In the genomic region with DNA sequence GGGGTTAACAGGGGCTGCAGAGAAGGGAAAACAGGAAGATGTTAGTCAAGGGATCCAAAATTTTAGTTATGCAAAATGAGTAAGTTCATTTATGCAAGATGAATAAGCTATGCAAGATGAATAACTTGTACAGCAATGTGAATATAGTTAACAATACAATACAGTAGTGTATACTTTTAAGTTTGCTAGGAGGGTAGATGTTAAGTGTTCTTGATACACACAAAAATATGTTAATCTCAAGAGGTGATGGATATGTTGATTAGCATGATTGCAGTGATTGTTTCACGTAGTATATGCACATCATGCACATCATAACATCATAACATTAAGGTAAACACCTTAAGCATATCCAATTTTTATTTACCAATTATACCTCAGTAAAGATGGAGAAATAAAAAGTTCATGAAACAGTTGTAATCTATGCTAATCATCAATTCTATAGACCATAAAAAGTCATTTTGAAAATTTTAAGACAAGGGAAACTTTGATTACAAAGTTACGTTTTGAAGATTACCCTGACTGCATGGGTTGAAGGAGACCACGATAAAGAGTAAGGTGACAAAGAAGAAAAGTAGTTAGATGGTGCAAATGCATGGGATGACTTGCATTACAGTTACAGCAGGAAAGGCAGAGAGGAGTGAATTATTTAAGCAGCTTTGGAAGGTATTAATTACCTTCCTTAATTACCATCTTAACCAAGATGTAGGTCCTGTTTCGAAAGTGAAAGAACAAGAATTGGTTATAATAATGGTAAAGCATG, we compare ENCODE assay signal across 20 cellular contexts. TPM values are rescaled to one million over a fixed set of nuclear protein-coding genes. Genes with fewer than 3 reads are reported as not detected.
DNase-seq lines count a peak whose midpoint lies in the region; ATAC-seq and TF ChIP-seq lines count a peak whose summit lies in the region.
"Had no signal": no experiment of that assay in that cellular context is flagged by ENCODE, and none has a peak within 500 bp of the region (broad histone marks: within the 10 kb centered on the region; RNA-seq: fewer than 3 reads in every experiment).

No MANE protein-coding gene starts in this region.

- no peaks in the 10 kb centered on the region for H3K27me3 ChIP-seq in CD4-positive, alpha-beta T cell (ENCODE audit: control insufficient read depth, insufficient read depth, low read length)
- H3K27me3 ChIP-seq in effector memory CD4-positive, alpha-beta T cell (replicated peaks; ENCODE audit: control insufficient read depth, insufficient read depth, low read length, poor library complexity, severe bottlenecking): no peaks in the 10 kb centered on the region
- H3K27me3 ChIP-seq in right cardiac atrium (ENCODE audit: control insufficient read depth, insufficient read depth): no peaks in the 10 kb centered on the region
- H3K27me3 ChIP-seq: BLaER1 had no signal

- POLR2A ChIA-PET in CD4-positive, alpha-beta T cell (lab: Charles Lee): no interaction called here

- no peak for DNase-seq in activated CD4-positive, CD25-positive, alpha-beta regulatory T cell treated with anti-CD3 and anti-CD28 coated beads, Interleukin-2, amount 50 U/mL, for 72 hours
- no peak for DNase-seq in CD4-positive, alpha-beta T cell
- peak; percentile 8 for DNase-seq in OCI-M1 (lab: John Stamatoyannopoulos, UW)
- no peak for DNase-seq in effector memory CD4-positive, alpha-beta T cell
- no peak for DNase-seq in right cardiac atrium
- DNase-seq: DMS79; GM23248; Karpas-422; MM.1S; NCI-H1105; NCI-H1694 treated with DMSO at 0.1 percent for 48 hours; NCI-H345; NCI-H69; NK-92 treated with Interleukin-12 subunit alpha and Interleukin-12 subunit beta, amount 100 ng/mL, for 24 hours had no signal

- no peak overlapping the region for H3K27ac ChIP-seq in CD4-positive, alpha-beta T cell (ENCODE audit: low read depth, low read length)
- peak overlapping the region; percentile 12 for H3K27ac ChIP-seq in effector memory CD4-positive, alpha-beta T cell (ENCODE audit: insufficient read depth, low read length, poor library complexity, severe bottlenecking)
- no peak overlapping the region for H3K27ac ChIP-seq in right cardiac atrium (ENCODE audit: low read length)
- H3K27ac ChIP-seq: 22Rv1, BLaER1, GM23248, RWPE1 had no signal

- WGBS in right cardiac atrium: 93% methylated on average over 4 of the region's 4 CpGs

- H3K4me1 ChIP-seq in effector memory CD4-positive, alpha-beta T cell (ENCODE audit: control insufficient read depth, insufficient read depth, low read length, poor library complexity, severe bottlenecking): no peaks in the 10 kb centered on the region
- H3K4me1 ChIP-seq in right cardiac atrium (ENCODE audit: control insufficient read depth, insufficient read depth, low read length): no peaks in the 10 kb centered on the region
- H3K4me1 ChIP-seq: BLaER1 had no signal

- peak overlapping the region; percentile 42 for H3K4me3 ChIP-seq in effector memory CD4-positive, alpha-beta T cell (ENCODE audit: insufficient read depth, low read depth, low read length, poor library complexity, severe bottlenecking)
- no peak overlapping the region for H3K4me3 ChIP-seq in right cardiac atrium (ENCODE audit: low read length)
- H3K4me3 ChIP-seq: BLaER1, GM23248 had no signal

- peaks cover 6% of the 10 kb centered on the region for H3K36me3 ChIP-seq in effector memory CD4-positive, alpha-beta T cell (ENCODE audit: control insufficient read depth, insufficient read depth, low read length)
- H3K36me3 ChIP-seq: BLaER1 had no signal

- no peaks in the 10 kb centered on the region for H3K9me3 ChIP-seq in CD4-positive, alpha-beta T cell (ENCODE audit: control insufficient read depth, low read length)
- H3K9me3 ChIP-seq in effector memory CD4-positive, alpha-beta T cell (ENCODE audit: control insufficient read depth, low read length): no peaks in the 10 kb centered on the region
- H3K9me3 ChIP-seq in right cardiac atrium (ENCODE audit: control insufficient read depth, low read length): no peaks in the 10 kb centered on the region
- H3K9me3 ChIP-seq: BLaER1 had no signal

- intact Hi-C loops in CD4-positive, alpha-beta T cell (cut with DNase I, micrococcal nuclease): no loop called here
- intact Hi-C loops in right cardiac atrium (cut with DNase I): no loop called here

- ATAC-seq in activated CD4-positive, CD25-positive, alpha-beta regulatory T cell treated with anti-CD3 and anti-CD28 coated beads, Interleukin-2, amount 50 U/mL, for 24 hours: peak; percentile 82 to 89
- ATAC-seq in CD4-positive, alpha-beta T cell (ENCODE audit: poor library complexity): no peak
- ATAC-seq in right cardiac atrium: no peak
- no peak for ATAC-seq in HG03439 (IDR thresholded peaks at IDR 0.05; ENCODE audit: unreplicated experiment)
- ATAC-seq in HG03045 (IDR thresholded peaks at IDR 0.05; ENCODE audit: unreplicated experiment): no peak

- H3K27me3 Mint-ChIP-seq in CD4-positive, alpha-beta T cell: no peaks in the 10 kb centered on the region

- peaks cover 58% of the 10 kb centered on the region for H3K36me3 Mint-ChIP-seq in CD4-positive, alpha-beta T cell (ENCODE audit: low read depth)

- CTCF ChIA-PET in CD4-positive, alpha-beta T cell (lab: Charles Lee): no interaction called here

- H3K27ac Mint-ChIP-seq in CD4-positive, alpha-beta T cell: no peak overlapping the region

- no peaks in the 10 kb centered on the region for H3K9me3 Mint-ChIP-seq in CD4-positive, alpha-beta T cell

- peak overlapping the region; percentile 45 for H3K4me3 Mint-ChIP-seq in CD4-positive, alpha-beta T cell

- no peak for TF ChIP-seq CTCF in CD4-positive, alpha-beta T cell (IDR thresholded peaks at IDR 0.05)

- H3K4me1 Mint-ChIP-seq in CD4-positive, alpha-beta T cell (ENCODE audit: low read depth): peaks cover 25% of the 10 kb centered on the region

RNA-seq across cellular contexts. Expression of a gene that starts 31.4 kb away (rescaled TPM):
- total RNA-seq in CD4-positive, alpha-beta T cell: 1 to 10 TPM; 5.4 to 6.2 TPM
- 10 to 100 TPM; 17.1 to 21.2 (median 18.6) TPM for total RNA-seq in right cardiac atrium
- 25.2 TPM for polyA plus RNA-seq in right cardiac atrium

Comparison
In these comparisons a context has a peak if more than half of its experiments do, and no peak if none do; other contexts are left out.
1. ATAC-seq: peak in activated CD4-positive, CD25-positive, alpha-beta regulatory T cell treated with anti-CD3 and anti-CD28 coated beads, Interleukin-2, amount 50 U/mL, for 24 hours (2 of 2); none in CD4-positive, alpha-beta T cell (single experiment), right cardiac atrium (0 of 2), HG03439 (single experiment) and HG03045 (single experiment).